ENCODE assay signal across 1 cellular context in the genomic region with DNA sequence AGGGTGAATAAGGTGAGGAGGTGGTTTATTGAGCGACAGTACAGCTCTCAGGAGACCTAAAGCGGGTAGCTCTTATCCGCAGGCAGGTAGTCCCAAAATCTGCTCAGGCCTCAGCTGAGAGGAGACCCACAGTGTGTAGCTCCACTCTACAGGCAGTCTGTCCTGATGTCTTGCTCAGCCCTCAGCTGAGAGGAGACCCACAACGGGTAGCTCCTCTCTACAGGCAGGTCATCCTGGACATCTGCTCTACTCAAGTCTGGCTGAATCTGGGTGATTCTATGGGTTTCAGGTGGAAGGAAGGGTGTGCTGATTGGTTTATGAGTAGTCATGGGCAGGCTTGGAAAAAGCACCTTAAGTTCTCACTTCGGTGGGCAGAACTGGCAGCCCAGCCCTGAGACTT.
TF ChIP-seq lines count a peak whose summit lies in the region.

No MANE protein-coding gene starts in this region.

TF ChIP-seq in HepG2, 621 proteins besides CTCF, POLR2A, EP300 and RAD21:
- TF ChIP-seq ZNF484 (CRISPR knock-in tag; IDR thresholded peaks at IDR 0.05; ENCODE audit: borderline replicate concordance, low read depth), result no peak
- TF ChIP-seq, protein P1, sequence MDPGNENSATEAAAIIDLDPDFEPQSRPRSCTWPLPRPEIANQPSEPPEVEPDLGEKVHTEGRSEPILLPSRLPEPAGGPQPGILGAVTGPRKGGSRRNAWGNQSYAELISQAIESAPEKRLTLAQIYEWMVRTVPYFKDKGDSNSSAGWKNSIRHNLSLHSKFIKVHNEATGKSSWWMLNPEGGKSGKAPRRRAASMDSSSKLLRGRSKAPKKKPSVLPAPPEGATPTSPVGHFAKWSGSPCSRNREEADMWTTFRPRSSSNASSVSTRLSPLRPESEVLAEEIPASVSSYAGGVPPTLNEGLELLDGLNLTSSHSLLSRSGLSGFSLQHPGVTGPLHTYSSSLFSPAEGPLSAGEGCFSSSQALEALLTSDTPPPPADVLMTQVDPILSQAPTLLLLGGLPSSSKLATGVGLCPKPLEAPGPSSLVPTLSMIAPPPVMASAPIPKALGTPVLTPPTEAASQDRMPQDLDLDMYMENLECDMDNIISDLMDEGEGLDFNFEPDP (CRISPR knock-in tag; conservative IDR thresholded peaks at IDR 0.05), result 0 out of 2 replicates have a peak, but pooled peaks have one; percentile 46
TF ChIP-seq in HepG2: peak in this region for 1.
